8 cellular contexts compared by ENCODE assay signal in genomic region chr10:88992945-88993537, GRCh38. TPM values are rescaled to one million over a fixed set of nuclear protein-coding genes. Genes with fewer than 3 reads are reported as not detected.
DNase-seq lines count a peak whose midpoint lies in the region; ATAC-seq and TF ChIP-seq lines count a peak whose summit lies in the region.
"Had no signal": no experiment of that assay in that cellular context is flagged by ENCODE, and none has a peak within 500 bp of the region (broad histone marks: within the 10 kb centered on the region; RNA-seq: fewer than 3 reads in every experiment).

No MANE protein-coding gene starts in this region.

- intact Hi-C loops in Calu3 (cut with micrococcal nuclease; ENCODE audit: unreplicated experiment), result no loop called here

- TF ChIP-seq CTCF in GM12875 (IDR thresholded peaks at IDR 0.05; ENCODE audit: borderline replicate concordance, insufficient read depth, low read depth, low read length), result no peak
- no peak for TF ChIP-seq CTCF in RWPE2 (IDR thresholded peaks at IDR 0.05; ENCODE audit: poor library complexity, severe bottlenecking)
- TF ChIP-seq CTCF in Calu3 (IDR thresholded peaks at IDR 0.05; ENCODE audit: unreplicated experiment), result no peak

- DNase-seq in RWPE2 (ENCODE audit: low spot score) (no peak), fibroblast of gingiva (ENCODE audit: low read depth) (peak; percentile 55), NCI-H2029 (lab: John Stamatoyannopoulos, UW) (no peak), mesendoderm (no peak), Calu3 (no peak)
- DNase-seq: hypothalamus had no signal

- no peak overlapping the region for H2BK15ac ChIP-seq in mesendoderm (replicated peaks; ENCODE audit: low read depth)

- H3K4me1 ChIP-seq in RWPE2 (ENCODE audit: insufficient read depth, poor library complexity, severe bottlenecking) (peaks cover 20% of the 10 kb centered on the region), mesendoderm (ENCODE audit: control insufficient read depth, low read depth, low read length) (no peaks in the 10 kb centered on the region)

- H3K36me3 Mint-ChIP-seq in Calu3 (ENCODE audit: insufficient read depth, unreplicated experiment), result peaks cover 17% of the 10 kb centered on the region

- no peaks in the 10 kb centered on the region for H3K79me2 ChIP-seq in mesendoderm (ENCODE audit: control insufficient read depth, insufficient read depth, low read length)

- no peak overlapping the region for H2BK120ac ChIP-seq in mesendoderm (ENCODE audit: low read depth, low read length)

- no peak overlapping the region for H3K4ac ChIP-seq in mesendoderm (ENCODE audit: low read depth, low read length)

- H2BK5ac ChIP-seq in mesendoderm (ENCODE audit: low read length), result no peak overlapping the region

- no peak overlapping the region for H4K8ac ChIP-seq in mesendoderm (ENCODE audit: low read depth, low read length)

- no peaks in the 10 kb centered on the region for H3K9me3 ChIP-seq in RWPE2 (ENCODE audit: severe bottlenecking)

- H3K4me1 Mint-ChIP-seq in Calu3 (ENCODE audit: low read depth, unreplicated experiment), result peaks cover 17% of the 10 kb centered on the region

- no peak overlapping the region for H3K4me3 Mint-ChIP-seq in Calu3 (ENCODE audit: low read depth, unreplicated experiment)

- no peak overlapping the region for H3K23ac ChIP-seq in mesendoderm (ENCODE audit: low read length)

- no TSS peak for BruUV-seq in Calu3 (replicated peaks; lab: Mats Ljungman, UMichigan)

- H3K4me2 ChIP-seq in mesendoderm (ENCODE audit: low read length), result no peak overlapping the region

- peak overlapping the region; percentile 99 for H3K27ac ChIP-seq in RWPE2 (ENCODE audit: poor library complexity, severe bottlenecking)
- H3K27ac ChIP-seq in skin epidermis, result peak overlapping the region in 19 of 21 experiments; percentile 27 to 99 (median 93)
- no peak overlapping the region for H3K27ac ChIP-seq in mesendoderm (ENCODE audit: low read depth, low read length)

- H3K27me3 Mint-ChIP-seq in Calu3 (ENCODE audit: unreplicated experiment), result no peaks in the 10 kb centered on the region

- ATAC-seq in RWPE2 (ENCODE audit: low read depth), result no peak

- H3K4me3 ChIP-seq in GM12875 (ENCODE audit: low read depth, low read length) (peak overlapping the region; percentile 94), RWPE2 (ENCODE audit: severe bottlenecking) (peak overlapping the region; percentile 81), skin epidermis (peak overlapping the region in 6 of 7 experiments; percentile 59 to 83 (median 76)), mesendoderm (ENCODE audit: low read length) (no peak overlapping the region)

- H4K5ac ChIP-seq in mesendoderm (ENCODE audit: low read length), result no peak overlapping the region

- H3K9ac ChIP-seq in mesendoderm (ENCODE audit: low read length), result no peak overlapping the region

- no peak overlapping the region for H3K56ac ChIP-seq in mesendoderm (ENCODE audit: low read length)

- no peaks in the 10 kb centered on the region for H3K9me3 Mint-ChIP-seq in Calu3 (ENCODE audit: low read depth, unreplicated experiment)

- CTCF ChIA-PET in Calu3 (lab: Charles Lee), result no interaction called here

- H3K27me3 ChIP-seq in RWPE2 (ENCODE audit: insufficient read depth, poor library complexity, severe bottlenecking) (no peaks in the 10 kb centered on the region), mesendoderm (ENCODE audit: insufficient read depth, low read length, poor library complexity) (no peaks in the 10 kb centered on the region)

- H3K27ac Mint-ChIP-seq in Calu3 (ENCODE audit: unreplicated experiment), result no peak overlapping the region

- no CpG with 5 or more reads among the region's 3 CpGs for WGBS in mesendoderm (ENCODE audit: extremely low coverage, insufficient coverage, low lambda C conversion rate)

- H3K18ac ChIP-seq in mesendoderm (ENCODE audit: low read length), result no peak overlapping the region

- H2AK5ac ChIP-seq in mesendoderm (ENCODE audit: low read length), result no peak overlapping the region

- H3K36me3 ChIP-seq in RWPE2 (ENCODE audit: low read depth) (no peaks in the 10 kb centered on the region), mesendoderm (ENCODE audit: control insufficient read depth, insufficient read depth, low read length) (no peaks in the 10 kb centered on the region)

- H3K79me1 ChIP-seq in mesendoderm (ENCODE audit: low read length), result no peaks in the 10 kb centered on the region

RNA-seq across cellular contexts. Expression of gene FAS, which starts 2.4 kb away (rescaled TPM):
- 0.66 TPM for polyA plus RNA-seq in mesendoderm (2013, experiment 1 of 2)
- polyA plus RNA-seq in mesendoderm (2013, experiment 2 of 2), result 0.88 TPM
- 3.1 and 5.5 TPM in 2 replicates for total RNA-seq in Calu3 (2022)

RNA-seq across cellular contexts. Expression of gene ACTA2, which starts 40.5 kb away (rescaled TPM):
- polyA plus RNA-seq in mesendoderm (2013, experiment 1 of 2), result 1.5 TPM
- polyA plus RNA-seq in mesendoderm (2013, experiment 2 of 2), result 1.6 TPM
- 1.0 and 1.1 TPM in 2 replicates for total RNA-seq in Calu3 (2022)
